ENCODE assay signal across 34 cellular contexts in the genomic region with DNA sequence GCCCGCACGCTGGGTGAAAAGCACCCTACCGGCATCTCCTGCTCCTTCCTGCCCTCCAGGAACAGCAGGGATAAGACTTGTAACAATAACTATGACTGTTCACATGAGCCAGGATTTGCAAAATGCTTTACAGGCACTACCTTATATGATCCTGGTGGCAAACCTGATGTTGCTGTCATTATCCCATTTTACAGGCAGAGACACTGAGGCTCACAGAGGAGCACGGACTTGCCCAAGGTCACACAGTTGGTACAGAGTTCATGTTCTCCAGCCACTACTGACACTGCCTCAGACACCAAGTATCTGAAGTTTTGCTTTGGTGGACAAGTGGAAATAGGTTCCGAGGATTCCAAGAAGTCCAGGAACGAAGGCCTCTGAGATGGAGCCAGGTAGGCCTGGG. TPM values are rescaled to one million over a fixed set of nuclear protein-coding genes. Genes with fewer than 3 reads are reported as not detected.
"Had no signal": no experiment of that assay in that cellular context is flagged by ENCODE, and none has a peak within 500 bp of the region (broad histone marks: within the 10 kb centered on the region; RNA-seq: fewer than 3 reads in every experiment).

No MANE protein-coding gene starts in this region.

- H3K36me3 Mint-ChIP-seq: activated naive CD8-positive, alpha-beta T cell treated with anti-CD3 and anti-CD28 coated beads for 36 hours had no signal

- H3K9me3 Mint-ChIP-seq: activated CD4-positive, alpha-beta T cell treated with anti-CD3 and anti-CD28 coated beads, Interleukin-2, amount 10 ng/mL, durations not matched to agents 24 days and 14 days; activated naive CD4-positive, alpha-beta T cell treated with anti-CD3 and anti-CD28 coated beads, Interleukin-2, amount 10 ng/mL, durations not matched to agents 7 days and 5 days; activated naive CD8-positive, alpha-beta T cell treated with anti-CD3 and anti-CD28 coated beads for 36 hours; activated T-cell treated with anti-CD3 and anti-CD28 coated beads, Interleukin-2, amount 50 U/mL, for 24 hours had no signal

- H3K27ac Mint-ChIP-seq: activated CD4-positive, alpha-beta T cell treated with anti-CD3 and anti-CD28 coated beads, Interleukin-2, amount 10 ng/mL, durations not matched to agents 24 days and 14 days; activated naive CD4-positive, alpha-beta T cell treated with anti-CD3 and anti-CD28 coated beads, Interleukin-2, amount 10 ng/mL, durations not matched to agents 7 days and 5 days; activated naive CD8-positive, alpha-beta T cell treated with anti-CD3 and anti-CD28 coated beads for 36 hours had no signal

- ATAC-seq: activated CD8-positive, alpha-beta T cell treated with anti-CD3 and anti-CD28 coated beads, Interleukin-2, amount 10 ng/mL, durations not matched to agents 7 days and 5 days; PC-3 had no signal

- DNase-seq: activated CD4-positive, alpha-beta T cell treated with anti-CD3 and anti-CD28 coated beads for 1 hour; activated CD4-positive, alpha-beta T cell treated with anti-CD3 and anti-CD28 coated beads, Interleukin-2, amount 10 ng/mL, durations not matched to agents 24 days and 14 days; activated CD4-positive, alpha-beta T cell treated with anti-CD3 and anti-CD28 coated beads, Interleukin-2, amount 50 U/mL, for 48 hours; activated CD4-positive, CD25-positive, alpha-beta regulatory T cell; activated CD8-positive, alpha-beta T cell treated with anti-CD3 and anti-CD28 coated beads, Interleukin-2, amount 10 ng/mL, durations not matched to agents 7 days and 5 days; activated gamma-delta T cell treated with Interleukin-2 at 50 U/mL for 16 hours; activated naive CD4-positive, alpha-beta T cell treated with anti-CD3 and anti-CD28 coated beads, Interleukin-2, amount 10 ng/mL, durations not matched to agents 7 days and 5 days; activated naive CD8-positive, alpha-beta T cell treated with anti-CD3 and anti-CD28 coated beads for 36 hours; activated T-cell treated with anti-CD3 and anti-CD28 coated beads, Interleukin-2, amount 50 U/mL, for 24 hours; amniotic stem cell; aorta; brain microvascular endothelial cell; central memory CD4-positive, alpha-beta T cell; IMR-90; Kasumi-1; KBM-7; MG63; NCI-H1048; NCI-H1436 treated with DMSO at 0.1 percent for 48 hours; NCI-H1694 treated with DMSO at 0.1 percent for 48 hours; NCI-H2029; NCI-H345; NCI-H510A; NCI-H526; NCI-H748 treated with DMSO at 0.1 percent for 48 hours; NK-92 treated with Interleukin-12 subunit alpha and Interleukin-12 subunit beta, amount 100 ng/mL, for 24 hours; PC-3; Peyer's patch; Right ventricle myocardium superior; SW 1271; T-helper 1 cell; T1000; WERI-Rb-1 had no signal

- H3K27me3 Mint-ChIP-seq: activated CD4-positive, alpha-beta T cell treated with anti-CD3 and anti-CD28 coated beads, Interleukin-2, amount 10 ng/mL, durations not matched to agents 24 days and 14 days; activated naive CD4-positive, alpha-beta T cell treated with anti-CD3 and anti-CD28 coated beads, Interleukin-2, amount 10 ng/mL, durations not matched to agents 7 days and 5 days; activated naive CD8-positive, alpha-beta T cell treated with anti-CD3 and anti-CD28 coated beads for 36 hours; activated T-cell treated with anti-CD3 and anti-CD28 coated beads, Interleukin-2, amount 50 U/mL, for 24 hours had no signal

- H3K4me3 Mint-ChIP-seq: activated CD4-positive, alpha-beta T cell treated with anti-CD3 and anti-CD28 coated beads, Interleukin-2, amount 10 ng/mL, durations not matched to agents 24 days and 14 days; activated CD8-positive, alpha-beta T cell treated with anti-CD3 and anti-CD28 coated beads, Interleukin-2, amount 10 ng/mL, durations not matched to agents 7 days and 5 days; activated naive CD4-positive, alpha-beta T cell treated with anti-CD3 and anti-CD28 coated beads, Interleukin-2, amount 10 ng/mL, durations not matched to agents 7 days and 5 days; activated naive CD8-positive, alpha-beta T cell treated with anti-CD3 and anti-CD28 coated beads for 36 hours; activated T-cell treated with anti-CD3 and anti-CD28 coated beads, Interleukin-2, amount 50 U/mL, for 24 hours had no signal

RNA-seq across cellular contexts. Expression of gene TRPV4, which starts 24.5 kb away (rescaled TPM):
- total RNA-seq: activated CD4-positive, alpha-beta T cell treated with anti-CD3 and anti-CD28 coated beads, Interleukin-2, amount 10 ng/mL, durations not matched to agents 24 days and 14 days; activated CD8-positive, alpha-beta T cell treated with anti-CD3 and anti-CD28 coated beads, Interleukin-2, amount 10 ng/mL, durations not matched to agents 7 days and 5 days; activated naive CD8-positive, alpha-beta T cell treated with anti-CD3 and anti-CD28 coated beads for 36 hours; T-helper 2 cell treated with Interferon-gamma antibody and Interleukin-4, amounts not matched to agents 100 ng/mL and 5 ng/mL, for 36 hours had no signal
